In the genomic region with DNA sequence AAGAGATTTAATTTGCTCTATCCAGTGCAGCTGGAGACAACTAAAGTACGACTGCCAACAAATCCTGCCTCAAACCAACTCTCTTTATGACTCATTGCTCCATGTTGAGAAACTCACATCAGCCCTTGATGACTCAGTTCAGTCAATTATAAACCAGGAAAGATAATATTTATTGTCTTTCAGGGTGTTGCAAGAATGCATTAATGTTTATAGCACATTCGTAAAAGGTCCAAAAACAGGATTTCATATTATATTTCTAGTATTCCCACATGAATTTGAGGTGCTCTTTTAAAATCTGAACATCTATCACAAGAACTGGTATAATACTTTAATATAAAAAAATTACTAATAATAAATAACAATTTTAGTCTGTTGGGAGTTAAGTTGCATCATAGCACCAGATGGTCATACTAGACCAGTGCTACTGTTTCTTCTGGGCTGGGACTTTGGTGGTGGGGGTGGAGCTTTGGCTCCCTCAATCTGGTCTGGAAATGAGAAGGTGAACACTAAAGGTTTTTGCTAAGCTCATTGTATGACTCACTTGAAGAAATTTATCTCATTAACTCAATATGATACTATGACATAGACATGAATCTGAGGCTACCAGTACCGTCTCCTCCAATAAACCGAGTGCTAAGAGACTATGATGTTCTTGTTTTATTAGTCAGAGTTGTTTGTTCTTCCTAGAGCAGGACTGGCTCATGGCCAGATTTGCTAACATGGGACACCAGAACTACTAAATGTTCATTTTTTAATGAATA, we compare ENCODE assay signal across 9 cellular contexts. TPM values are rescaled to one million over a fixed set of nuclear protein-coding genes. Genes with fewer than 3 reads are reported as not detected.
DNase-seq lines count a peak whose midpoint lies in the region; ATAC-seq and TF ChIP-seq lines count a peak whose summit lies in the region.
"Had no signal": no experiment of that assay in that cellular context is flagged by ENCODE, and none has a peak within 500 bp of the region (broad histone marks: within the 10 kb centered on the region; RNA-seq: fewer than 3 reads in every experiment).

No MANE protein-coding gene starts in this region.

- no peaks in the 10 kb centered on the region for H3K27me3 ChIP-seq in Caco-2 (replicated peaks; ENCODE audit: control insufficient read depth, insufficient read depth, low read length)
- no peaks in the 10 kb centered on the region for H3K27me3 ChIP-seq in sigmoid colon

- POLR2A ChIA-PET in Caco-2 (lab: Charles Lee), result interaction anchor here (1.1 kb wide), 1 partner anchor 20 kb away, joined by 3 read pairs; no protein-coding TSS in a partner anchor

- TF ChIP-seq EP300 in sigmoid colon (IDR thresholded peaks at IDR 0.05), result peak in 2 of 4 donors; percentile 15 to 72

- peak overlapping the region; percentile 77 for H3K27ac Mint-ChIP-seq in Caco-2 (ENCODE audit: unreplicated experiment)

- WGBS in sigmoid colon, 2 donors, result 5 to 29% methylated on average over 4 of the region's 4 CpGs

- intact Hi-C loops in Caco-2 (cut with micrococcal nuclease; ENCODE audit: unreplicated experiment) (loop anchor here (1.0 kb wide), 1 partner anchor 60 kb away; no protein-coding TSS in a partner anchor), sigmoid colon (cut with DNase I) (no loop called here)

- H3K4me3 Mint-ChIP-seq in Caco-2 (ENCODE audit: unreplicated experiment), result peak overlapping the region; percentile 45
- H3K4me3 Mint-ChIP-seq: neural crest cell had no signal

- TF ChIP-seq CTCF in Caco-2 (IDR thresholded peaks at IDR 0.05; ENCODE audit: insufficient read depth in 1 of 2, low read depth in 1 of 2, low read length in 1 of 2, severe bottlenecking in 1 of 2, unreplicated experiment in 1 of 2), result no peak
- TF ChIP-seq CTCF in sigmoid colon (IDR thresholded peaks at IDR 0.05), result no peak

- H3K27ac ChIP-seq in SK-N-MC, result peak overlapping the region; percentile 90
- peak overlapping the region; percentile 50 to 76 (median 74) for H3K27ac ChIP-seq in sigmoid colon

- TF ChIP-seq POLR2A in sigmoid colon (IDR thresholded peaks at IDR 0.05), result no peak

- no peak overlapping the region for H3K9ac ChIP-seq in SK-N-MC (ENCODE audit: insufficient read length)

- peaks cover 10% of the 10 kb centered on the region for H3K9me3 Mint-ChIP-seq in Caco-2 (ENCODE audit: unreplicated experiment)
- H3K9me3 Mint-ChIP-seq: neural crest cell had no signal

- H3K36me3 ChIP-seq in Caco-2 (ENCODE audit: control insufficient read depth, insufficient read depth, low read length) (no peaks in the 10 kb centered on the region), SK-N-MC (ENCODE audit: insufficient read depth, low read length) (no peaks in the 10 kb centered on the region; the same call in 1 of the 2 replicates), sigmoid colon (no peaks in the 10 kb centered on the region)

- H3K9me3 ChIP-seq in Caco-2 (peaks cover 24% of the 10 kb centered on the region), SK-N-MC (ENCODE audit: low read depth, low read length) (no peaks in the 10 kb centered on the region), sigmoid colon (no peaks in the 10 kb centered on the region)

- H3K4me1 ChIP-seq in Caco-2 (peaks cover 52% of the 10 kb centered on the region), sigmoid colon (peaks cover 0 to 55% (median 45%) of the 10 kb centered on the region in 4 donors)

- peaks cover 43% of the 10 kb centered on the region for H3K4me1 Mint-ChIP-seq in Caco-2 (ENCODE audit: low read depth, unreplicated experiment)

- H3K36me3 Mint-ChIP-seq in Caco-2 (ENCODE audit: insufficient read depth, unreplicated experiment), result peaks cover 9% of the 10 kb centered on the region

- CTCF ChIA-PET in Caco-2 (lab: Charles Lee), result no interaction called here

- ATAC-seq in GM19452 (IDR thresholded peaks at IDR 0.05; ENCODE audit: unreplicated experiment) (peak; percentile 94), HG03520 (IDR thresholded peaks at IDR 0.05; ENCODE audit: unreplicated experiment) (peak; percentile 88)

- BruUV-seq in Caco-2 (replicated peaks; lab: Mats Ljungman, UMichigan), result no TSS peak

- no peaks in the 10 kb centered on the region for H3K27me3 Mint-ChIP-seq in Caco-2 (ENCODE audit: insufficient read depth, unreplicated experiment)

- DNase-seq in Caco-2 (peak; percentile 72 to 85), SK-N-MC (ENCODE audit: low read depth, low spot score) (peak; percentile 56), fibroblast of gingiva (ENCODE audit: low read depth) (peak; percentile 96), sigmoid colon (peak; percentile 94), T-helper 9 cell (no peak), UCSD-AML1 (lab: John Stamatoyannopoulos, UW; ENCODE audit: unreplicated experiment) (no peak)

- no peak overlapping the region for H3K4me3 ChIP-seq in Caco-2 (ENCODE audit: low read depth, low read length)
- H3K4me3 ChIP-seq in SK-N-MC, result peak overlapping the region; percentile 42
- H3K4me3 ChIP-seq in sigmoid colon, result no peak overlapping the region

RNA-seq across cellular contexts. Expression of a gene that starts 26.6 kb away (rescaled TPM):
- total RNA-seq in Caco-2 (2022), result 41.5 and 44.5 TPM in 2 replicates
- 100 to 1,000 TPM; 189 to 255 (median 219) TPM for total RNA-seq in sigmoid colon
- 10 to 100 TPM in 1 of 3 donors, 1 to 10 TPM in 2; 6.2 to 29.6 (median 9.6) TPM for polyA plus RNA-seq in sigmoid colon

Comparison
In these comparisons a context has a peak if more than half of its experiments do, and no peak if none do; other contexts are left out.
1. DNase-seq: peak in Caco-2 (2 of 2), SK-N-MC (single experiment), fibroblast of gingiva (single experiment) and sigmoid colon (single experiment); none in T-helper 9 cell (single experiment) and UCSD-AML1 (single experiment).